ENCODE assay signal across 1 cellular context in genomic region chr11:65501530-65502273, GRCh38.
TF ChIP-seq lines count a peak whose summit lies in the region.

No MANE protein-coding gene starts in this region.

TF ChIP-seq in GM12878, 131 proteins besides CTCF, POLR2A, EP300 and RAD21 (continued from another document and continues in another):
- peak; percentile 77; the same call in 1 of the 2 replicates for TF ChIP-seq PRDM15 (CRISPR knock-in tag; IDR thresholded peaks at IDR 0.05)
- TF ChIP-seq BRCA1 (IDR thresholded peaks at IDR 0.05; ENCODE audit: low read depth, low read length) = no peak
- no peak for TF ChIP-seq DPF2 (IDR thresholded peaks at IDR 0.05)
- TF ChIP-seq RFX5 (IDR thresholded peaks at IDR 0.05; ENCODE audit: low read depth, low read length) = no peak
- peak; percentile 92; the same call in 1 of the 2 replicates for TF ChIP-seq CHD1 (IDR thresholded peaks at IDR 0.05; ENCODE audit: low read depth, low read length)
- TF ChIP-seq SP1 (IDR thresholded peaks at IDR 0.05; ENCODE audit: low read depth, low read length) = no peak
- no peak for TF ChIP-seq HDGF (IDR thresholded peaks at IDR 0.05)
- TF ChIP-seq MTA3 (IDR thresholded peaks at IDR 0.05; ENCODE audit: borderline replicate concordance, low read length) = no peak
- no peak for TF ChIP-seq STAT1 (conservative IDR thresholded peaks at IDR 0.05)
- no peak for TF ChIP-seq USF1 (IDR thresholded peaks at IDR 0.05; ENCODE audit: borderline replicate concordance, extremely low read length, insufficient read depth, low read depth, low read length)
- TF ChIP-seq MYC (IDR thresholded peaks at IDR 0.05; ENCODE audit: insufficient read depth, insufficient read length, insufficient replicate concordance, low read length, severe bottlenecking) = no peak
- TF ChIP-seq GATAD2B (conservative IDR thresholded peaks at IDR 0.05; ENCODE audit: low read depth) = no peak
- TF ChIP-seq NKRF (conservative IDR thresholded peaks at IDR 0.05) = peak; percentile 24; the same call in 1 of the 2 replicates
- TF ChIP-seq ZBED1 (IDR thresholded peaks at IDR 0.05; ENCODE audit: borderline replicate concordance) = peak; percentile 38; the same call in 1 of the 2 replicates
- TF ChIP-seq ZBTB4 (CRISPR knock-in tag; IDR thresholded peaks at IDR 0.05) = peak; percentile 21; the same call in 1 of the 2 replicates
- no peak; the same call in 1 of the 2 replicates for TF ChIP-seq CBFB (IDR thresholded peaks at IDR 0.05; ENCODE audit: low read depth)
- no peak for TF ChIP-seq SRF (IDR thresholded peaks at IDR 0.05; ENCODE audit: low read depth in 2 of 2, low read length in 2 of 2)
- TF ChIP-seq CREM (IDR thresholded peaks at IDR 0.05; ENCODE audit: low read depth) = no peak
- no peak for TF ChIP-seq ZBTB33 (IDR thresholded peaks at IDR 0.05)
- TF ChIP-seq MAX (IDR thresholded peaks at IDR 0.05; ENCODE audit: low read depth, low read length) = no peak
- TF ChIP-seq ATF3 (IDR thresholded peaks at IDR 0.05; ENCODE audit: borderline replicate concordance, extremely low read depth, low read depth, low read length) = no peak
- TF ChIP-seq CEBPB (IDR thresholded peaks at IDR 0.05; ENCODE audit: borderline replicate concordance in 1 of 2, low read depth in 2 of 2, low read length in 2 of 2) = no peak
- no peak for TF ChIP-seq NR2C1 (IDR thresholded peaks at IDR 0.05)
- no peak for TF ChIP-seq ETV6 (conservative IDR thresholded peaks at IDR 0.05 in 1 of 2, IDR thresholded peaks at IDR 0.05 in 1 of 2; ENCODE audit: borderline replicate concordance in 1 of 2, low read depth in 1 of 2)
- no peak for TF ChIP-seq MEF2A (IDR thresholded peaks at IDR 0.05; ENCODE audit: insufficient read depth, low read depth, low read length)
- TF ChIP-seq KLF5 (IDR thresholded peaks at IDR 0.05; ENCODE audit: partially characterized antibody) = no peak
- TF ChIP-seq SMARCA5 (IDR thresholded peaks at IDR 0.05) = no peak
- no peak for TF ChIP-seq ZNF207 (IDR thresholded peaks at IDR 0.05; ENCODE audit: borderline replicate concordance)
- TF ChIP-seq BMI1 (IDR thresholded peaks at IDR 0.05; ENCODE audit: borderline replicate concordance) = peak; percentile 51; the same call in 1 of the 2 replicates
- peak; percentile 97 for TF ChIP-seq POLR2AphosphoS5 (IDR thresholded peaks at IDR 0.05; ENCODE audit: low read length)
- no peak for TF ChIP-seq JUND (IDR thresholded peaks at IDR 0.05; ENCODE audit: low read depth, low read length)
- TF ChIP-seq IRF5 (IDR thresholded peaks at IDR 0.05; ENCODE audit: borderline replicate concordance) = no peak
- TF ChIP-seq KAT2A (conservative IDR thresholded peaks at IDR 0.05; ENCODE audit: control insufficient read depth, low read depth, low read length) = no peak
- peak; percentile 84 for TF ChIP-seq POU2F2 (IDR thresholded peaks at IDR 0.05; ENCODE audit: borderline replicate concordance, low read depth, low read length)
- no peak for TF ChIP-seq RUNX3 (IDR thresholded peaks at IDR 0.05; ENCODE audit: low read length)
- TF ChIP-seq JUNB (IDR thresholded peaks at IDR 0.05) = 0 out of 2 replicates have a peak, but pooled peaks have one; percentile 4
- no peak for TF ChIP-seq NFYA (IDR thresholded peaks at IDR 0.05; ENCODE audit: borderline replicate concordance, low read depth, low read length)
- no peak for TF ChIP-seq TCF12 (IDR thresholded peaks at IDR 0.05; ENCODE audit: low read depth, low read length)
- peak; percentile 78 for TF ChIP-seq SMAD5 (IDR thresholded peaks at IDR 0.05; ENCODE audit: low read depth)
- TF ChIP-seq BCL3 (IDR thresholded peaks at IDR 0.05; ENCODE audit: borderline replicate concordance, insufficient read depth, low read depth, low read length, poor library complexity, severe bottlenecking) = no peak
- no peak for TF ChIP-seq NFIC (IDR thresholded peaks at IDR 0.05; ENCODE audit: low read depth, low read length)
- TF ChIP-seq CREB1 (IDR thresholded peaks at IDR 0.05; ENCODE audit: low read depth) = no peak
- TF ChIP-seq GABPA (IDR thresholded peaks at IDR 0.05; ENCODE audit: low read depth) = no peak
- TF ChIP-seq IKZF1 (conservative IDR thresholded peaks at IDR 0.05) = no peak
